22 cellular contexts compared by ENCODE assay signal in genomic region chr14:44979273-44979672, GRCh38.
"Had no signal": no experiment of that assay in that cellular context is flagged by ENCODE, and none has a peak within 500 bp of the region (broad histone marks: within the 10 kb centered on the region; RNA-seq: fewer than 3 reads in every experiment).

No MANE protein-coding gene starts in this region.

- H3K4me3 ChIP-seq: ascending aorta, body of pancreas, K562 had no signal

- DNase-seq: activated CD4-positive, alpha-beta memory T cell treated with anti-CD3 and anti-CD28 coated beads for 36 hours; activated CD4-positive, alpha-beta T cell treated with anti-CD3 and anti-CD28 coated beads, Interleukin-2, amount 10 ng/mL, durations not matched to agents 7 days and 5 days; activated CD4-positive, CD25-positive, alpha-beta regulatory T cell; activated CD8-positive, alpha-beta memory T cell treated with anti-CD3 and anti-CD28 coated beads for 24 hours; activated effector memory CD4-positive, alpha-beta T cell treated with anti-CD3 and anti-CD28 coated beads, Interleukin-2, amount 50 U/mL, for 16 hours; activated naive CD4-positive, alpha-beta T cell treated with Interleukin-2 at 50 U/mL for 16 hours; activated naive CD8-positive, alpha-beta T cell treated with anti-CD3 and anti-CD28 coated beads, Interleukin-2, amount 50 U/mL, for 24 hours; activated T-cell treated with anti-CD3 and anti-CD28 coated beads, Interleukin-2, amount 50 U/mL, for 4 hours; amniotic stem cell; Kasumi-1; NCI-H1105 treated with DMSO at 0.1 percent for 48 hours; NCI-H1436 treated with DMSO at 0.1 percent for 48 hours; NCI-H187; NCI-H2171; NCI-H2227 treated with DMSO at 0.1 percent for 48 hours; NCI-H524 treated with DMSO at 0.1 percent for 48 hours; PC-3; SHP77 treated with DMSO at 0.1 percent for 48 hours had no signal

- H3K9me3 ChIP-seq: ascending aorta, body of pancreas had no signal

- H3K27me3 ChIP-seq: ascending aorta, body of pancreas had no signal

- H3K36me3 ChIP-seq: ascending aorta had no signal

- H3K4me1 ChIP-seq: ascending aorta had no signal

- ATAC-seq: activated naive CD4-positive, alpha-beta T cell treated with anti-CD3 and anti-CD28 coated beads, Interleukin-2, amount 50 U/mL, for 72 hours; activated naive CD8-positive, alpha-beta T cell treated with anti-CD3 and anti-CD28 coated beads, Interleukin-2, amount 50 U/mL, for 24 hours; activated T-cell treated with anti-CD3 and anti-CD28 coated beads, Interleukin-2, amount 50 U/mL, for 4 hours; body of pancreas; K562 had no signal

- H3K27ac ChIP-seq: ascending aorta, body of pancreas had no signal
